8 cellular contexts compared by ENCODE assay signal in the genomic region with DNA sequence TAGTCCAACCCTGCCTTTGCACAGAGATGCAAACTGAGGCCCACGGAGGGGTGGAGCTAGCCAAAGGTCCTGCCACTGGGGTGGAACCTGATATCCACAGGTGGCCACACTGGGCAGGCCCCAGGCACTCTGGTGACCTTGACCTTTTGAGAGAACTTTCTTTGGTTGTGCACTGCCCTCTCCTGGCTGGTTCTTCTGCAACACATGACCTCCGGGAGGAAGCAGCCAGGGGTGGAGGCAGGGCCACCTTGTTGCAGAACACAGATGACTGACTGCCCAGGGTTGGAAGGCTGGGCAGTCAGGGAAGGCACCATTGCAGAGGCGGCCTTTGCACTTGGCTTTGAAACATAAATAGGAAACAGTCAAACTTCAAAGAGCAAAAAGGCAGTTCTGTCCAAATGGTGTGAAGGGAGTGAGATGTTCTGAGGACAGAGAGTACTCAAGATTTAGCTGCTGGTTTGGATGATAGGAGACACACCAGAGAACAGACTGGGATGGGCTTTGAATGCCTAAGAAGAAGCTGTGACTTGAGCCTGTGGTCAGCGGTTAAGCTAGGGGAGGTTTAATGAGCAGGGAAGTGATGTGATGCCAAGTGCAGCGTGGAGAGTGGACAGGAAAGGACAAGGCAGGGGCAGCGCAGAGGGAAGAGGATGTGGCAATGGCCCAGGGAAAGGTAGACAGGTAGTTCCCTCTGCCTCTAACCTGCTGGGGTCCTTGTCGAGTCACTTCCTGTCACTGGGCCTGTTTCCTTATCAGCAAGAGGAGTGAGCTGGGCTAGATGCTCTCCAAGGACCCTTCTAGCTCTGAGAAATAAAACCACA. TPM values are rescaled to one million over a fixed set of nuclear protein-coding genes. Genes with fewer than 3 reads are reported as not detected.
DNase-seq lines count a peak whose midpoint lies in the region; ATAC-seq and TF ChIP-seq lines count a peak whose summit lies in the region.

No MANE protein-coding gene starts in this region.

- peaks cover 14% of the 10 kb centered on the region for H3K4me1 Mint-ChIP-seq in activated naive CD8-positive, alpha-beta T cell treated with anti-CD3 and anti-CD28 coated beads, Interleukin-2, amount 10 ng/mL, durations not matched to agents 7 days and 5 days

- no peaks in the 10 kb centered on the region for H3K27me3 ChIP-seq in RWPE2 (ENCODE audit: insufficient read depth, poor library complexity, severe bottlenecking)
- no peaks in the 10 kb centered on the region for H3K27me3 ChIP-seq in cardiac muscle cell

- H3K9me3 ChIP-seq in RWPE2 (ENCODE audit: severe bottlenecking) (no peaks in the 10 kb centered on the region), cardiac muscle cell (ENCODE audit: low read depth) (no peaks in the 10 kb centered on the region)

- intact Hi-C loops in posterior cingulate gyrus (cut with DNase I): loop anchor here (1.0 to 5.0 kb wide), 2 partner anchors 58 to 78 kb away; no protein-coding TSS in a partner anchor

- TF ChIP-seq CTCF in RWPE2 (IDR thresholded peaks at IDR 0.05; ENCODE audit: poor library complexity, severe bottlenecking): peak; percentile 97
- TF ChIP-seq CTCF in cardiac muscle cell (IDR thresholded peaks at IDR 0.05; ENCODE audit: low read depth, low read length): peak; percentile 65

- no peaks in the 10 kb centered on the region for H3K36me3 Mint-ChIP-seq in activated naive CD8-positive, alpha-beta T cell treated with anti-CD3 and anti-CD28 coated beads, Interleukin-2, amount 10 ng/mL, durations not matched to agents 7 days and 5 days

- H3K9me3 Mint-ChIP-seq in activated naive CD8-positive, alpha-beta T cell treated with anti-CD3 and anti-CD28 coated beads, Interleukin-2, amount 10 ng/mL, durations not matched to agents 7 days and 5 days: no peaks in the 10 kb centered on the region

- peak overlapping the region; percentile 38 for H3K4me3 Mint-ChIP-seq in activated naive CD8-positive, alpha-beta T cell treated with anti-CD3 and anti-CD28 coated beads, Interleukin-2, amount 10 ng/mL, durations not matched to agents 7 days and 5 days

- DNase-seq in DMS114 treated with DMSO at 0.1 percent for 48 hours (lab: John Stamatoyannopoulos, UW; ENCODE audit: unreplicated experiment) (peak; percentile 26), RWPE2 (ENCODE audit: low spot score) (peak; percentile 82), cardiac muscle cell (ENCODE audit: low read depth in 1 of 2, low spot score in 1 of 2) (peak; percentile 75 to 85), posterior cingulate gyrus (peak; percentile 55 to 95 (median 82)), KG1 (lab: John Stamatoyannopoulos, UW) (no peak)
- DNase-seq in activated naive CD8-positive, alpha-beta T cell treated with anti-CD3 and anti-CD28 coated beads, Interleukin-2, amount 10 ng/mL, durations not matched to agents 7 days and 5 days: peak; percentile 59

- H3K27me3 Mint-ChIP-seq in activated naive CD8-positive, alpha-beta T cell treated with anti-CD3 and anti-CD28 coated beads, Interleukin-2, amount 10 ng/mL, durations not matched to agents 7 days and 5 days: peaks cover 14% of the 10 kb centered on the region

- H3K4me3 ChIP-seq in RWPE2 (ENCODE audit: severe bottlenecking) (no peak overlapping the region), cardiac muscle cell (no peak overlapping the region)

- POLR2A ChIA-PET in activated naive CD8-positive, alpha-beta T cell treated with anti-CD3 and anti-CD28 coated beads, Interleukin-2, amount 10 ng/mL, durations not matched to agents 7 days and 5 days (lab: Charles Lee): interaction anchor here (1.1 kb wide), 1 partner anchor 35 kb away, joined by 3 read pairs; no protein-coding TSS in a partner anchor

- H3K27ac Mint-ChIP-seq in activated naive CD8-positive, alpha-beta T cell treated with anti-CD3 and anti-CD28 coated beads, Interleukin-2, amount 10 ng/mL, durations not matched to agents 7 days and 5 days: peak overlapping the region; percentile 82

- H3K36me3 ChIP-seq in RWPE2 (ENCODE audit: low read depth): no peaks in the 10 kb centered on the region
- no peaks in the 10 kb centered on the region for H3K36me3 ChIP-seq in cardiac muscle cell

- H3K27ac ChIP-seq in RWPE2 (ENCODE audit: poor library complexity, severe bottlenecking) (no peak overlapping the region), cardiac muscle cell (no peak overlapping the region)

- peak; percentile 94 for ATAC-seq in GM19455 (IDR thresholded peaks at IDR 0.05; ENCODE audit: unreplicated experiment)
- peak; percentile 85 for ATAC-seq in HG03469 (IDR thresholded peaks at IDR 0.05; ENCODE audit: unreplicated experiment)
- ATAC-seq in RWPE2 (ENCODE audit: low read depth): peak; percentile 93
- peak; percentile 81 for ATAC-seq in activated naive CD8-positive, alpha-beta T cell treated with anti-CD3 and anti-CD28 coated beads, Interleukin-2, amount 10 ng/mL, durations not matched to agents 7 days and 5 days (ENCODE audit: low read depth)

- H3K4me1 ChIP-seq in RWPE2 (ENCODE audit: insufficient read depth, poor library complexity, severe bottlenecking): no peaks in the 10 kb centered on the region
- no peaks in the 10 kb centered on the region for H3K4me1 ChIP-seq in cardiac muscle cell (ENCODE audit: low read depth)

RNA-seq across cellular contexts. Expression of a gene that starts 6.8 kb away (rescaled TPM):
- 10 to 100 TPM; 68.8 to 72.5 TPM for total RNA-seq in activated naive CD8-positive, alpha-beta T cell treated with anti-CD3 and anti-CD28 coated beads, Interleukin-2, amount 10 ng/mL, durations not matched to agents 7 days and 5 days
- total RNA-seq in cardiac muscle cell: 29.5 and 46.0 TPM in 2 replicates
- 31.4 and 37.7 TPM in 2 replicates for polyA plus RNA-seq in cardiac muscle cell

RNA-seq across cellular contexts. Expression of a gene that starts 48.0 kb away (rescaled TPM):
- total RNA-seq in activated naive CD8-positive, alpha-beta T cell treated with anti-CD3 and anti-CD28 coated beads, Interleukin-2, amount 10 ng/mL, durations not matched to agents 7 days and 5 days: not detected
- total RNA-seq in cardiac muscle cell: 3.3 and 6.4 TPM in 2 replicates
- 2.0 and 2.1 TPM in 2 replicates for polyA plus RNA-seq in cardiac muscle cell
